Comparison of ENCODE assay signal across 1 cellular context in the genomic region with DNA sequence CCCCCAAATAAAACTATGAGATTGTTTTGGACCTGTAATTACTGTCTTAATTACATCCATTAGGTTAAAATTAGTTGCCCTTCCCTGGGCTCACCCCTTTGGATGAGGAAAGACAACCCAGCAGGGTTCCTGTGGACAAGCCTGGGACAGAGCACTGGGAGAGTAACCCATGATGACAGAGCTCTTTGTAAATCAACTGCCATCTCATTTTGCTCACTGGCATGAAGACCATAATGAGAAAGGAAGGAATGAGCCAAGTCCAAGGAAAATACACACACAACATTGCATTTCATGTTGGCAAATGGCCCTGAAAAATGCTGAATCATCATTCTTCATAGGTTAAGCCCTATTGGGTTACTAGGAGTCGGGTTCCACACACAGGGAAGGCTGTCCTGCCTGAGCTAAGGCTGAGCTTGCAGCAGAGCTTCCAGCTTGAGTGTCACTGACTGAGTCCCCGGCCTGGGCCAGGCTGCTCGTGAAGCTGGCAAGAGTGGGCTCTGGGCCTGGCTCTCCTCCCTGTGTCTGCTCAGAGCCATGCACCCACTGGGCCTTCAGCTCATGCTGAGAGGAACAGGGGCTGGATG.
TF ChIP-seq lines count a peak whose summit lies in the region.

No MANE protein-coding gene starts in this region.

TF ChIP-seq in SK-N-SH, 30 proteins besides CTCF, POLR2A, EP300 and RAD21 (continued from another document):
- TF ChIP-seq, protein P1, sequence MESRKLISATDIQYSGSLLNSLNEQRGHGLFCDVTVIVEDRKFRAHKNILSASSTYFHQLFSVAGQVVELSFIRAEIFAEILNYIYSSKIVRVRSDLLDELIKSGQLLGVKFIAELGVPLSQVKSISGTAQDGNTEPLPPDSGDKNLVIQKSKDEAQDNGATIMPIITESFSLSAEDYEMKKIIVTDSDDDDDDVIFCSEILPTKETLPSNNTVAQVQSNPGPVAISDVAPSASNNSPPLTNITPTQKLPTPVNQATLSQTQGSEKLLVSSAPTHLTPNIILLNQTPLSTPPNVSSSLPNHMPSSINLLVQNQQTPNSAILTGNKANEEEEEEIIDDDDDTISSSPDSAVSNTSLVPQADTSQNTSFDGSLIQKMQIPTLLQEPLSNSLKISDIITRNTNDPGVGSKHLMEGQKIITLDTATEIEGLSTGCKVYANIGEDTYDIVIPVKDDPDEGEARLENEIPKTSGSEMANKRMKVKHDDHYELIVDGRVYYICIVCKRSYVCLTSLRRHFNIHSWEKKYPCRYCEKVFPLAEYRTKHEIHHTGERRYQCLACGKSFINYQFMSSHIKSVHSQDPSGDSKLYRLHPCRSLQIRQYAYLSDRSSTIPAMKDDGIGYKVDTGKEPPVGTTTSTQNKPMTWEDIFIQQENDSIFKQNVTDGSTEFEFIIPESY (IDR thresholded peaks at IDR 0.05; ENCODE audit: borderline replicate concordance, low read depth): no peak
- no peak for TF ChIP-seq RCOR1 (IDR thresholded peaks at IDR 0.05; ENCODE audit: low read length)
- no peak for TF ChIP-seq SMC3 (IDR thresholded peaks at IDR 0.05; ENCODE audit: low read depth, low read length)
